In the genomic region with DNA sequence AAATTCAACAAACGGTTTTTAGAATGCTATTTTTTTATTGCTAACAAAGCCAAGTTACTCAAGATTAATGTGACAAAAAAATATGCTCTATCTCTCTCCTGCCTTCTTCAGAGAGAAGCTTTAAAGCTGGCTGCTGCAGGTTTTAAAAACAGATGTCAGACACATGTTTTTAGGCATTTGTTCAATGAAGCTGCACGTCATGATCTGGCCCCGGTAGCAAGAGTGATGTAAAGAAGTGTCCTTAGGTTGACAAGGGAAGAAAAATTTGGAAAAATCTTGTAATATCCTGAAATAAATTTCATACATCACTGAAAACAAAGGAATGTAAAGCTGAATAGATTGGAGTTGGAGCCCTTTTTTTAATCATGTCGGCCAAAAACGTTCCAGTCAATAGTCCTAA, we compare ENCODE assay signal across 28 cellular contexts.
"Had no signal": no experiment of that assay in that cellular context is flagged by ENCODE, and none has a peak within 500 bp of the region (broad histone marks: within the 10 kb centered on the region; RNA-seq: fewer than 3 reads in every experiment).

No MANE protein-coding gene starts in this region.

- H3K36me3 Mint-ChIP-seq: activated naive CD4-positive, alpha-beta T cell treated with anti-CD3 and anti-CD28 coated beads, Interleukin-2, amount 10 ng/mL, durations not matched to agents 7 days and 5 days; activated naive CD8-positive, alpha-beta T cell treated with anti-CD3 and anti-CD28 coated beads, Interleukin-2, amount 10 ng/mL, durations not matched to agents 7 days and 5 days; stimulated activated memory B cell treated with anti-CD40 and anti-IgM and Interleukin-4, amounts not matched to agents 10 μg/mL and 1 μg/mL and 100 μg/mL, for 72 hours; WTC11 had no signal

- H3K9me3 Mint-ChIP-seq: activated naive CD4-positive, alpha-beta T cell treated with anti-CD3 and anti-CD28 coated beads, Interleukin-2, amount 10 ng/mL, durations not matched to agents 7 days and 5 days; activated T-cell treated with anti-CD3 and anti-CD28 coated beads, Interleukin-2, amount 50 U/mL, for 24 hours; stimulated activated memory B cell treated with anti-CD40 and anti-IgM and Interleukin-4, amounts not matched to agents 10 μg/mL and 1 μg/mL and 100 μg/mL, for 72 hours had no signal

- H3K27me3 Mint-ChIP-seq: activated CD4-positive, alpha-beta memory T cell treated with anti-CD3 and anti-CD28 coated beads, Interleukin-2, amount 10 ng/mL, durations not matched to agents 7 days and 5 days; activated CD4-positive, alpha-beta T cell treated with anti-CD3 and anti-CD28 coated beads, Interleukin-2, amount 10 ng/mL, durations not matched to agents 7 days and 5 days; activated naive CD4-positive, alpha-beta T cell treated with anti-CD3 and anti-CD28 coated beads, Interleukin-2, amount 10 ng/mL, durations not matched to agents 7 days and 5 days; activated naive CD8-positive, alpha-beta T cell treated with anti-CD3 and anti-CD28 coated beads, Interleukin-2, amount 10 ng/mL, durations not matched to agents 7 days and 5 days; activated T-cell treated with anti-CD3 and anti-CD28 coated beads, Interleukin-2, amount 50 U/mL, for 24 hours; dendritic cell treated with granulocyte-macrophage colony-stimulating factor and Interleukin-4, amounts not matched to agents 40 ng/mL and 50 ng/mL, for 4 days; stimulated activated memory B cell treated with anti-CD40 and anti-IgM and Interleukin-4, amounts not matched to agents 10 μg/mL and 1 μg/mL and 100 μg/mL, for 72 hours had no signal

- H3K4me1 Mint-ChIP-seq: activated CD4-positive, alpha-beta memory T cell treated with anti-CD3 and anti-CD28 coated beads, Interleukin-2, amount 10 ng/mL, durations not matched to agents 7 days and 5 days; activated CD4-positive, alpha-beta T cell treated with anti-CD3 and anti-CD28 coated beads, Interleukin-2, amount 10 ng/mL, durations not matched to agents 7 days and 5 days; activated naive CD4-positive, alpha-beta T cell treated with anti-CD3 and anti-CD28 coated beads, Interleukin-2, amount 10 ng/mL, durations not matched to agents 7 days and 5 days; activated naive CD8-positive, alpha-beta T cell treated with anti-CD3 and anti-CD28 coated beads, Interleukin-2, amount 10 ng/mL, durations not matched to agents 7 days and 5 days; nephron progenitor cell; stimulated activated memory B cell treated with anti-CD40 and anti-IgM and Interleukin-4, amounts not matched to agents 10 μg/mL and 1 μg/mL and 100 μg/mL, for 72 hours; WTC11 had no signal

- DNase-seq: activated CD4-positive, alpha-beta memory T cell treated with anti-CD3 and anti-CD28 coated beads, Interleukin-2, amount 10 ng/mL, durations not matched to agents 7 days and 5 days; activated CD4-positive, alpha-beta T cell treated with anti-CD3 and anti-CD28 coated beads for 1 hour; activated CD4-positive, alpha-beta T cell treated with anti-CD3 and anti-CD28 coated beads, Interleukin-2, amount 10 ng/mL, durations not matched to agents 7 days and 5 days; activated CD8-positive, alpha-beta memory T cell treated with anti-CD3 and anti-CD28 coated beads, Interleukin-2, amount 50 U/mL, for 48 hours; activated gamma-delta T cell; activated naive CD4-positive, alpha-beta T cell treated with anti-CD3 and anti-CD28 coated beads, Interleukin-2, amount 10 ng/mL, durations not matched to agents 7 days and 5 days; activated naive CD8-positive, alpha-beta T cell treated with anti-CD3 and anti-CD28 coated beads, Interleukin-2, amount 10 ng/mL, durations not matched to agents 7 days and 5 days; activated T-cell treated with anti-CD3 and anti-CD28 coated beads, Interleukin-2, amount 50 U/mL, for 24 hours; central memory CD4-positive, alpha-beta T cell; effector CD4-positive, alpha-beta T cell; foreskin melanocyte; kidney glomerular epithelial cell; left lung; nephron progenitor cell; sigmoid colon; small intestine; stimulated activated CD4-positive, alpha-beta T cell treated with anti-CD3 and anti-CD28 coated beads, Interleukin-4, amount 100 ng/mL, for 24 hours; stomach; T-helper 2 cell; thyroid gland; upper lobe of left lung had no signal

- H3K9me3 ChIP-seq: ascending aorta, esophagus muscularis mucosa, neutrophil, sigmoid colon, stomach, thyroid gland, upper lobe of left lung, vagina had no signal

- H3K4me3 Mint-ChIP-seq: activated CD4-positive, alpha-beta memory T cell treated with anti-CD3 and anti-CD28 coated beads, Interleukin-2, amount 10 ng/mL, durations not matched to agents 7 days and 5 days; activated CD4-positive, alpha-beta T cell treated with anti-CD3 and anti-CD28 coated beads, Interleukin-2, amount 10 ng/mL, durations not matched to agents 7 days and 5 days; activated naive CD4-positive, alpha-beta T cell treated with anti-CD3 and anti-CD28 coated beads, Interleukin-2, amount 10 ng/mL, durations not matched to agents 7 days and 5 days; activated naive CD8-positive, alpha-beta T cell treated with anti-CD3 and anti-CD28 coated beads, Interleukin-2, amount 10 ng/mL, durations not matched to agents 7 days and 5 days; activated T-cell treated with anti-CD3 and anti-CD28 coated beads, Interleukin-2, amount 50 U/mL, for 24 hours; dendritic cell treated with granulocyte-macrophage colony-stimulating factor and Interleukin-4, amounts not matched to agents 40 ng/mL and 50 ng/mL, for 4 days; nephron progenitor cell; stimulated activated memory B cell treated with anti-CD40 and anti-IgM and Interleukin-4, amounts not matched to agents 10 μg/mL and 1 μg/mL and 100 μg/mL, for 72 hours; WTC11 had no signal

- ATAC-seq: left lung; stimulated activated memory B cell treated with anti-CD40 and anti-IgM and Interleukin-4, amounts not matched to agents 10 μg/mL and 1 μg/mL and 100 μg/mL, for 72 hours; WTC11 had no signal

- H3K4me3 ChIP-seq: ascending aorta, esophagus muscularis mucosa, left lung, sigmoid colon, stomach, thyroid gland, upper lobe of left lung, vagina had no signal

- H3K27ac ChIP-seq: ascending aorta, esophagus muscularis mucosa, left lung, neutrophil, stomach, thyroid gland, upper lobe of left lung, vagina had no signal

- H3K27ac Mint-ChIP-seq: activated CD4-positive, alpha-beta memory T cell treated with anti-CD3 and anti-CD28 coated beads, Interleukin-2, amount 10 ng/mL, durations not matched to agents 7 days and 5 days; activated CD4-positive, alpha-beta T cell treated with anti-CD3 and anti-CD28 coated beads, Interleukin-2, amount 10 ng/mL, durations not matched to agents 7 days and 5 days; activated naive CD4-positive, alpha-beta T cell treated with anti-CD3 and anti-CD28 coated beads, Interleukin-2, amount 10 ng/mL, durations not matched to agents 7 days and 5 days; activated naive CD8-positive, alpha-beta T cell treated with anti-CD3 and anti-CD28 coated beads, Interleukin-2, amount 10 ng/mL, durations not matched to agents 7 days and 5 days; activated T-cell treated with anti-CD3 and anti-CD28 coated beads, Interleukin-2, amount 50 U/mL, for 24 hours; dendritic cell treated with granulocyte-macrophage colony-stimulating factor and Interleukin-4, amounts not matched to agents 40 ng/mL and 50 ng/mL, for 4 days; nephron progenitor cell; stimulated activated memory B cell treated with anti-CD40 and anti-IgM and Interleukin-4, amounts not matched to agents 10 μg/mL and 1 μg/mL and 100 μg/mL, for 72 hours; WTC11 had no signal

- H3K27me3 ChIP-seq: ascending aorta, esophagus muscularis mucosa, left lung, neutrophil, sigmoid colon, stomach, thyroid gland, upper lobe of left lung, vagina had no signal

- FAIRE-seq: small intestine had no signal

- H3K4me1 ChIP-seq: ascending aorta, left lung, thyroid gland, upper lobe of left lung, vagina had no signal

- H3K36me3 ChIP-seq: ascending aorta, esophagus muscularis mucosa, left lung, neutrophil, sigmoid colon, stomach, thyroid gland, upper lobe of left lung, vagina had no signal
